Comparison of ENCODE assay signal across 10 cellular contexts in the genomic region with DNA sequence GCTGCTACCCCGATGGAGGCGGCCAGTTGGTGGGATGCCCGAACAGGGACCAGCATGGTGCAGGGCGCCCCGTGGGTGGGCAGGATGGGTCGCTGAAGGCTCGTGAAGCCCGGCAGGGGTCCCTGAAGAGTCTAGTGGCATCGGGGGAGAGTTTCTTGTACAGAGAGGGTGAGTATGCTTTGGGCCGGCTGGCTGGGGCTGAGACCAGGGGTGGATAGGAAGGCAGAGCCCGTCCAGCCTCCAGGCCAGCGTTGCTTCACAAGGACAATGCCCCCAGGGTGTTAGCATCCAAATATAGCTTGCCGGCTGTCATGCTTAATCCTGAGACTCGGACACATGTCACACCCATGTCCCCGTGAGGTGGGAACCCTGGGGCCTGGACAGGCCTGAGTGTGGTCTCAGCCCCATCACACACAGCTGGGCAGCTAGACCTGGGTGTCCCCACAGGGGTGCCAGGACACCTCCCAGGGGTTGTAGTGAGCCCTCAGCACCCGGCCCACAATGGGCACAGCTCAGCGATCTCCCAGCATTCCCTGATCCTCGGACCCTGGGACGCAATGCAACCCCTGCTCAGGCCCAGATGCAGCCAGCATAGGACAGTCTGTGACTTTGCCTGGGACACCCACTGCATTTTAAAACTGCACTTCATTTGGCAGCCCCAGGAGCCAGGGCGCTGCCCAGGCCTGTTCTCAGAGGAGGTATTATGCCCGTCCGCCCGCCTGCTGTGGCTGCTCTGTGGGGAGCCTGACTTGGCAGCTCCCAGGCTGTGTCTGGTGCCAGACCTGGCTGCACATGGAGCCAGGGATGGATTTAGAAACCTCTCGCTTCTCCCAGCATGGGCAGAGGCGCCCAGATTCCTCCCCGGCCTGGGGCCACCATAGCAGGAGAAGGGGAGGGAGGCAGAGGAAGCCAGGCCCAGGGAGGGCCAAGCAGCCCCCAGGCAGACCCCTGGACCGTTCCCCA. TPM values are rescaled to one million over a fixed set of nuclear protein-coding genes. Genes with fewer than 3 reads are reported as not detected.
DNase-seq lines count a peak whose midpoint lies in the region; ATAC-seq and TF ChIP-seq lines count a peak whose summit lies in the region.
"Had no signal": no experiment of that assay in that cellular context is flagged by ENCODE, and none has a peak within 500 bp of the region (broad histone marks: within the 10 kb centered on the region; RNA-seq: fewer than 3 reads in every experiment).

No MANE protein-coding gene starts in this region.

- H3K4me3 Mint-ChIP-seq in naive thymus-derived CD4-positive, alpha-beta T cell, result no peak overlapping the region
- H3K4me3 Mint-ChIP-seq: activated B cell treated with CpG ODN at 0.5 μM for 24 hours had no signal

- WGBS in heart right ventricle, 2 donors, result 58 to 69% methylated on average over 27 of the region's 27 CpGs
- 88 to 93% methylated on average over 27 of the region's 27 CpGs for WGBS in sigmoid colon, 2 donors
- 75 to 87% methylated on average over 13 to 27 of the region's 27 CpGs for WGBS in testis, 2 donors

- TF ChIP-seq CTCF in HEK293 (tag by site-specific recombination; IDR thresholded peaks at IDR 0.05) (no peak), heart right ventricle (IDR thresholded peaks at IDR 0.05) (no peak), sigmoid colon (IDR thresholded peaks at IDR 0.05) (no peak), testis (IDR thresholded peaks at IDR 0.05) (no peak)

- peaks cover 0 to 5% (median 0%) of the 10 kb centered on the region in 5 donors for H3K36me3 Mint-ChIP-seq in naive thymus-derived CD4-positive, alpha-beta T cell

- H3K4me1 ChIP-seq in HEK293 (ENCODE audit: control insufficient read depth, insufficient read depth, low read length) (0 out of 2 replicates have a peak, but pooled peaks cover 2% of the 10 kb centered on the region), heart right ventricle (peaks cover 20 to 75% (median 62%) of the 10 kb centered on the region in 9 donors), sigmoid colon (peaks cover 0 to 87% (median 79%) of the 10 kb centered on the region in 4 donors), testis (no peaks in the 10 kb centered on the region)
- H3K4me1 ChIP-seq in naive thymus-derived CD4-positive, alpha-beta T cell (ENCODE audit: control insufficient read depth in 2 of 2, insufficient read depth in 2 of 2, low read length in 2 of 2), result peaks cover 19 to 21% of the 10 kb centered on the region in 2 donors

- peaks cover 23 to 56% (median 47%) of the 10 kb centered on the region in 7 donors for H3K4me1 Mint-ChIP-seq in naive thymus-derived CD4-positive, alpha-beta T cell

- no peak overlapping the region for H3K9ac ChIP-seq in SK-N-MC (ENCODE audit: insufficient read length)

- no peaks in the 10 kb centered on the region for H3K27me3 Mint-ChIP-seq in naive thymus-derived CD4-positive, alpha-beta T cell
- H3K27me3 Mint-ChIP-seq: activated B cell treated with CpG ODN at 0.5 μM for 24 hours had no signal

- peak overlapping the region in 2 of 9 donors; percentile 41 to 87 for H3K27ac Mint-ChIP-seq in naive thymus-derived CD4-positive, alpha-beta T cell
- H3K27ac Mint-ChIP-seq: activated B cell treated with CpG ODN at 0.5 μM for 24 hours had no signal

- CTCF ChIA-PET in HEK293 (lab: Yijun Ruan, JAX), result interaction anchor here (0.5 to 0.7 kb wide), 2 partner anchors 96 to 165 kb away, joined by 3 to 5 read pairs; a partner anchor contains a TSS
- CTCF ChIA-PET in naive thymus-derived CD4-positive, alpha-beta T cell (lab: Charles Lee), result no interaction called here

- no peaks in the 10 kb centered on the region for H3K9me3 ChIP-seq in HEK293 (ENCODE audit: control insufficient read depth, insufficient read depth, low read depth, low read length)
- no peaks in the 10 kb centered on the region for H3K9me3 ChIP-seq in SK-N-MC (ENCODE audit: low read depth, low read length)
- H3K9me3 ChIP-seq in heart right ventricle, result no peaks in the 10 kb centered on the region
- H3K9me3 ChIP-seq in sigmoid colon, result no peaks in the 10 kb centered on the region
- no peaks in the 10 kb centered on the region for H3K9me3 ChIP-seq in testis
- no peaks in the 10 kb centered on the region for H3K9me3 ChIP-seq in naive thymus-derived CD4-positive, alpha-beta T cell (ENCODE audit: control insufficient read depth in 2 of 3, low read length in 3 of 3)

- H3K27me3 ChIP-seq in heart right ventricle (no peaks in the 10 kb centered on the region), sigmoid colon (no peaks in the 10 kb centered on the region), testis (no peaks in the 10 kb centered on the region)
- no peaks in the 10 kb centered on the region for H3K27me3 ChIP-seq in naive thymus-derived CD4-positive, alpha-beta T cell (ENCODE audit: control insufficient read depth in 2 of 2, insufficient read depth in 2 of 2, low read length in 2 of 2)

- POLR2A ChIA-PET in HEK293 (lab: Yijun Ruan, JAX), result no interaction called here
- POLR2A ChIA-PET in naive thymus-derived CD4-positive, alpha-beta T cell (lab: Charles Lee), result no interaction called here

- intact Hi-C loops in heart right ventricle (cut with DNase I), result loop anchor here in 5 of 10 donors (5.0 kb wide), 1 partner anchor 34 kb away; no protein-coding TSS in a partner anchor
- intact Hi-C loops in sigmoid colon (cut with DNase I), result loop anchor here (2.0 kb wide), 1 partner anchor 33 kb away; no protein-coding TSS in a partner anchor
- intact Hi-C loops in testis (cut with DNase I; ENCODE audit: low total_unique reads), result no loop called here
- intact Hi-C loops in naive thymus-derived CD4-positive, alpha-beta T cell (cut with micrococcal nuclease), result no loop called here

- peak; percentile 34 to 86 (median 76) for TF ChIP-seq EP300 in sigmoid colon (IDR thresholded peaks at IDR 0.05)

- no peak for DNase-seq in SK-N-MC (ENCODE audit: low read depth, low spot score)
- peak; percentile 71 to 73 for DNase-seq in heart right ventricle
- peak; percentile 95 for DNase-seq in sigmoid colon
- DNase-seq in activated CD4-positive, CD25-positive, alpha-beta regulatory T cell treated with anti-CD3 and anti-CD28 coated beads, Interleukin-2, amount 50 U/mL, for 72 hours, result no peak
- no peak for DNase-seq in testis
- DNase-seq in naive thymus-derived CD4-positive, alpha-beta T cell, result no peak
- DNase-seq: activated B cell treated with CpG ODN at 0.5 μM for 24 hours, NCI-H187 had no signal

- no peak overlapping the region for H3K4me3 ChIP-seq in HEK293 (ENCODE audit: low read depth, low read length)
- H3K4me3 ChIP-seq in SK-N-MC, result no peak overlapping the region
- no peak overlapping the region for H3K4me3 ChIP-seq in heart right ventricle
- H3K4me3 ChIP-seq in sigmoid colon, result no peak overlapping the region
- no peak overlapping the region for H3K4me3 ChIP-seq in testis
- no peak overlapping the region for H3K4me3 ChIP-seq in naive thymus-derived CD4-positive, alpha-beta T cell (ENCODE audit: low read length)

- no peak for TF ChIP-seq POLR2A in sigmoid colon (IDR thresholded peaks at IDR 0.05)
- TF ChIP-seq POLR2A in testis (IDR thresholded peaks at IDR 0.05), result no peak

- H3K36me3 ChIP-seq in HEK293 (ENCODE audit: control insufficient read depth in 2 of 2, insufficient read depth in 1 of 2, low read length in 2 of 2) (no peaks in the 10 kb centered on the region), SK-N-MC (ENCODE audit: insufficient read depth, low read length) (no peaks in the 10 kb centered on the region), heart right ventricle (no peaks in the 10 kb centered on the region), sigmoid colon (peaks cover 0 to 5% (median 0%) of the 10 kb centered on the region in 4 donors), testis (ENCODE audit: low read depth, missing control alignments) (no peaks in the 10 kb centered on the region)
- H3K36me3 ChIP-seq in naive thymus-derived CD4-positive, alpha-beta T cell (ENCODE audit: control insufficient read depth in 2 of 3, insufficient read depth in 3 of 3, low read length in 3 of 3), result no peaks in the 10 kb centered on the region

- H3K27ac ChIP-seq in HEK293 (ENCODE audit: extremely low read depth, low read depth, low read length) (no peak overlapping the region), SK-N-MC (peak overlapping the region; percentile 35; the same call in 1 of the 2 replicates), heart right ventricle (peak overlapping the region; percentile 84 to 97 (median 92)), sigmoid colon (peak overlapping the region; percentile 91 to 97 (median 96)), testis (no peak overlapping the region)
- H3K27ac ChIP-seq in naive thymus-derived CD4-positive, alpha-beta T cell (ENCODE audit: low read depth, low read length), result no peak overlapping the region

- ATAC-seq in heart right ventricle (peak; percentile 74 to 92 (median 84)), GM21825 (IDR thresholded peaks at IDR 0.05; ENCODE audit: unreplicated experiment) (no peak)
- no peak for ATAC-seq in naive thymus-derived CD4-positive, alpha-beta T cell

- peaks cover 0 to 1% (median 0%) of the 10 kb centered on the region in 11 donors for H3K9me3 Mint-ChIP-seq in naive thymus-derived CD4-positive, alpha-beta T cell
- H3K9me3 Mint-ChIP-seq: activated B cell treated with CpG ODN at 0.5 μM for 24 hours had no signal

TF ChIP-seq in HEK293, 187 proteins besides CTCF, POLR2A, EP300 and RAD21:
- TF ChIP-seq ZIC2 (tag by site-specific recombination; IDR thresholded peaks at IDR 0.05) (peak; percentile 79), ZNF571 (tag by site-specific recombination; IDR thresholded peaks at IDR 0.05) (no peak)
TF ChIP-seq in HEK293: peak in this region for 1.

RNA-seq across cellular contexts. Expression of a gene that starts 36.4 kb away (rescaled TPM):
- total RNA-seq in heart right ventricle (100 to 1,000 TPM in 8 of 10 donors, 10 to 100 TPM in 2; 52.7 to 428 (median 162) TPM), sigmoid colon (100 to 1,000 TPM; 324 to 788 (median 447) TPM), testis (10 to 100 TPM in 1 of 2 donors, 1 to 10 TPM in 1; 8.9 to 14.3 TPM)
- polyA plus RNA-seq in heart right ventricle (1,000 to 10,000 TPM in 1 of 2 donors, 100 to 1,000 TPM in 1; 288 to 1,549 TPM), sigmoid colon (10 to 100 TPM in 2 of 3 donors, not detected in 1; 13.2 to 50.1 TPM), testis (ENCODE audit: insufficient read depth, low read depth, low replicate concordance) (13.9 TPM)
- total RNA-seq in naive thymus-derived CD4-positive, alpha-beta T cell, result 10 to 100 TPM in 1 of 5 experiments, 1 to 10 TPM in 1, under 1 TPM in 2, not detected in 1; 0.59 to 13.2 (median 0.95) TPM
- 1 to 10 TPM in 1 of 2 donors, under 1 TPM in 1; 0.52 to 1.9 TPM for polyA plus RNA-seq in naive thymus-derived CD4-positive, alpha-beta T cell

Comparison
In these comparisons a context has a peak if more than half of its experiments do, and no peak if none do; other contexts are left out.
1. H3K27ac ChIP-seq: peak in SK-N-MC (single experiment), heart right ventricle (10 of 10) and sigmoid colon (4 of 4); none in HEK293 (single experiment), testis (0 of 2) and naive thymus-derived CD4-positive, alpha-beta T cell (single experiment).
2. DNase-seq: peak in heart right ventricle (2 of 2) and sigmoid colon (single experiment); none in SK-N-MC (single experiment), activated CD4-positive, CD25-positive, alpha-beta regulatory T cell treated with anti-CD3 and anti-CD28 coated beads, Interleukin-2, amount 50 U/mL, for 72 hours (single experiment), testis (single experiment) and naive thymus-derived CD4-positive, alpha-beta T cell (0 of 9).
3. ATAC-seq: peak in heart right ventricle (8 of 8); none in naive thymus-derived CD4-positive, alpha-beta T cell (single experiment) and GM21825 (single experiment).